In genomic region chr5:1105350-1106265, GRCh38 we compare ENCODE assay signal across 1 cellular context.
TF ChIP-seq lines count a peak whose summit lies in the region.

No MANE protein-coding gene starts in this region.

TF ChIP-seq in GM12878, 131 proteins besides CTCF, POLR2A, EP300 and RAD21 (continued from another document):
- 0 out of 2 replicates have a peak, but pooled peaks have one; percentile 17 for TF ChIP-seq ZNF217 (IDR thresholded peaks at IDR 0.05)
- TF ChIP-seq NR2C1 (IDR thresholded peaks at IDR 0.05): 0 out of 2 replicates have a peak, but pooled peaks have one; percentile 14
- no peak for TF ChIP-seq POLR2AphosphoS5 (IDR thresholded peaks at IDR 0.05; ENCODE audit: low read length)
- peak; percentile 74 for TF ChIP-seq GATAD2B (conservative IDR thresholded peaks at IDR 0.05; ENCODE audit: low read depth)
- peak; percentile 31; the same call in 1 of the 2 replicates for TF ChIP-seq RELB (IDR thresholded peaks at IDR 0.05; ENCODE audit: low read depth)
- TF ChIP-seq NKRF (conservative IDR thresholded peaks at IDR 0.05): 0 out of 2 replicates have a peak, but pooled peaks have one; percentile 51
- TF ChIP-seq NRF1 (conservative IDR thresholded peaks at IDR 0.05; ENCODE audit: low read depth, low read length): no peak
- TF ChIP-seq IKZF1 (conservative IDR thresholded peaks at IDR 0.05): peak; percentile 64
- TF ChIP-seq E2F4 (IDR thresholded peaks at IDR 0.05; ENCODE audit: low read depth, low read length): no peak
- TF ChIP-seq NBN (IDR thresholded peaks at IDR 0.05): peak; percentile 47; the same call in 1 of the 2 replicates
- 0 out of 2 replicates have a peak, but pooled peaks have one; percentile 10 for TF ChIP-seq SIN3A (IDR thresholded peaks at IDR 0.05; ENCODE audit: low read depth, low read length)
- TF ChIP-seq MTA2 (IDR thresholded peaks at IDR 0.05; ENCODE audit: low read depth): 0 out of 2 replicates have a peak, but pooled peaks have one; percentile 19
- peak; percentile 55; the same call in 1 of the 2 replicates for TF ChIP-seq NR2F1 (conservative IDR thresholded peaks at IDR 0.05)
- TF ChIP-seq EGR1 (IDR thresholded peaks at IDR 0.05; ENCODE audit: borderline replicate concordance in 1 of 2, low read depth in 2 of 2, low read length in 2 of 2): no peak
- peak; percentile 44; the same call in 1 of the 2 replicates for TF ChIP-seq HDGF (IDR thresholded peaks at IDR 0.05)
- TF ChIP-seq MLLT1 (IDR thresholded peaks at IDR 0.05): peak; percentile 99
- TF ChIP-seq ASH2L (IDR thresholded peaks at IDR 0.05; ENCODE audit: borderline replicate concordance, low read depth): no peak
- TF ChIP-seq LARP7 (IDR thresholded peaks at IDR 0.05): peak; percentile 48; the same call in 1 of the 2 replicates
- peak; percentile 65 for TF ChIP-seq DPF2 (IDR thresholded peaks at IDR 0.05)
